ENCODE assay signal across 21 cellular contexts in genomic region chr6:140641412-140641811, GRCh38.
A peak's percentile ranks its signal among the peaks of the same experiment; 100 is the strongest.
DNase-seq lines count a peak whose midpoint lies in the region; ATAC-seq and TF ChIP-seq lines count a peak whose summit lies in the region.
"Had no signal": no experiment of that assay in that cellular context is flagged by ENCODE, and none has a peak within 500 bp of the region (broad histone marks: within the 10 kb centered on the region; RNA-seq: fewer than 3 reads in every experiment).

No MANE protein-coding gene starts in this region.

- no peak overlapping the region for H3K27ac Mint-ChIP-seq in stimulated activated naive B cell treated with anti-CD40 and anti-IgM and Interleukin-4, amounts not matched to agents 10 μg/mL and 1 μg/mL and 100 μg/mL, for 72 hours
- H3K27ac Mint-ChIP-seq: activated CD4-positive, alpha-beta T cell treated with anti-CD3 and anti-CD28 coated beads for 36 hours; CD8-positive, alpha-beta T cell; T-helper 1 cell treated with Interleukin-12 subunit alpha and Interleukin-12 subunit beta and Interleukin-4 antibody, amounts not matched to agents 30 μg/mL and 1 μg/mL, for 36 hours had no signal

- H3K9me3 Mint-ChIP-seq in stimulated activated naive B cell treated with anti-CD40 and anti-IgM and Interleukin-4, amounts not matched to agents 10 μg/mL and 1 μg/mL and 100 μg/mL, for 72 hours = peaks cover 13 to 21% of the 10 kb centered on the region in 2 donors

- H3K79me2 ChIP-seq in MM.1S (ENCODE audit: low read length) = no peaks in the 10 kb centered on the region

- no peaks in the 10 kb centered on the region for H3K27me3 Mint-ChIP-seq in stimulated activated naive B cell treated with anti-CD40 and anti-IgM and Interleukin-4, amounts not matched to agents 10 μg/mL and 1 μg/mL and 100 μg/mL, for 72 hours

- H3K27ac ChIP-seq in MM.1S (ENCODE audit: low read length) = no peak overlapping the region
- H3K27ac ChIP-seq: heart left ventricle, psoas muscle, tibial nerve had no signal

- TF ChIP-seq CTCF in MM.1S (IDR thresholded peaks at IDR 0.05; ENCODE audit: low read length) = no peak
- no peak for TF ChIP-seq CTCF in foreskin fibroblast (IDR thresholded peaks at IDR 0.05; ENCODE audit: low read depth, low read length)

- peaks cover 3 to 19% of the 10 kb centered on the region in 2 donors for H3K4me1 Mint-ChIP-seq in stimulated activated naive B cell treated with anti-CD40 and anti-IgM and Interleukin-4, amounts not matched to agents 10 μg/mL and 1 μg/mL and 100 μg/mL, for 72 hours
- H3K4me1 Mint-ChIP-seq: activated CD4-positive, alpha-beta T cell treated with anti-CD3 and anti-CD28 coated beads for 36 hours had no signal

- H3K27me3 ChIP-seq in MM.1S (replicated peaks; ENCODE audit: insufficient read depth, low read length) = no peaks in the 10 kb centered on the region
- H3K27me3 ChIP-seq: heart left ventricle, tibial nerve had no signal

- DNase-seq in SIG-M5 treated with dmso at 0.1 percent for 504 hours (lab: John Stamatoyannopoulos, UW; ENCODE audit: unreplicated experiment) (peak; percentile 4), SIG-M5 (lab: John Stamatoyannopoulos, UW) (no peak), germinal center (ENCODE audit: low spot score) (no peak), MM.1S (no peak), foreskin fibroblast (no peak)
- DNase-seq in stimulated activated naive B cell treated with anti-CD40 and anti-IgM and Interleukin-4, amounts not matched to agents 10 μg/mL and 1 μg/mL and 100 μg/mL, for 72 hours = no peak
- DNase-seq: 8988T; activated CD4-positive, alpha-beta T cell treated with anti-CD3 and anti-CD28 coated beads for 36 hours; activated T-cell treated with anti-CD3 and anti-CD28 coated beads, Interleukin-2, amount 50 U/mL, for 4 hours; CD8-positive, alpha-beta T cell; cerebellar nuclear complex; heart left ventricle; left cardiac atrium; NCI-H1092; NCI-H226; psoas muscle; stimulated activated CD4-positive, alpha-beta T cell treated with anti-CD3 and anti-CD28 coated beads, Interleukin-15, amount 100 ng/mL, for 24 hours had no signal

- no peak overlapping the region for H3K4me2 ChIP-seq in MM.1S (ENCODE audit: low read depth, low read length)

- ATAC-seq in HG02610 (IDR thresholded peaks at IDR 0.05; ENCODE audit: unreplicated experiment) = peak; percentile 79
- ATAC-seq in HG03432 (IDR thresholded peaks at IDR 0.05; ENCODE audit: unreplicated experiment) = peak; percentile 73
- peak; percentile 85 to 91 for ATAC-seq in stimulated activated naive B cell treated with anti-CD40 and anti-IgM and Interleukin-4, amounts not matched to agents 10 μg/mL and 1 μg/mL and 100 μg/mL, for 72 hours (replicated peaks)
- ATAC-seq: activated CD4-positive, alpha-beta T cell treated with anti-CD3 and anti-CD28 coated beads for 36 hours; activated T-cell treated with anti-CD3 and anti-CD28 coated beads, Interleukin-2, amount 50 U/mL, for 4 hours; CD8-positive, alpha-beta T cell; heart left ventricle; left cardiac atrium; psoas muscle had no signal

- no peaks in the 10 kb centered on the region for H3K9me3 ChIP-seq in MM.1S (replicated peaks; ENCODE audit: insufficient read depth, low read length)
- H3K9me3 ChIP-seq: tibial nerve had no signal

- H3K4me3 Mint-ChIP-seq in stimulated activated naive B cell treated with anti-CD40 and anti-IgM and Interleukin-4, amounts not matched to agents 10 μg/mL and 1 μg/mL and 100 μg/mL, for 72 hours = no peak overlapping the region
- H3K4me3 Mint-ChIP-seq: activated CD4-positive, alpha-beta T cell treated with anti-CD3 and anti-CD28 coated beads for 36 hours; activated T-cell treated with anti-CD3 and anti-CD28 coated beads, Interleukin-2, amount 50 U/mL, for 4 hours; CD8-positive, alpha-beta T cell; T-helper 1 cell treated with Interleukin-12 subunit alpha and Interleukin-12 subunit beta and Interleukin-4 antibody, amounts not matched to agents 30 μg/mL and 1 μg/mL, for 36 hours had no signal

- no peak overlapping the region for H2AFZ ChIP-seq in MM.1S (ENCODE audit: low read length)

- H4K20me1 ChIP-seq in MM.1S (ENCODE audit: insufficient read depth, low read length) = no peaks in the 10 kb centered on the region

- H3K4me3 ChIP-seq in MM.1S (ENCODE audit: low read length) (no peak overlapping the region), foreskin fibroblast (ENCODE audit: low read depth in 1 of 2, low read length in 2 of 2) (no peak overlapping the region)
- H3K4me3 ChIP-seq: heart left ventricle, psoas muscle, tibial nerve had no signal

- H3K9ac ChIP-seq in MM.1S (ENCODE audit: low read length) = no peak overlapping the region

- H3K36me3 Mint-ChIP-seq in stimulated activated naive B cell treated with anti-CD40 and anti-IgM and Interleukin-4, amounts not matched to agents 10 μg/mL and 1 μg/mL and 100 μg/mL, for 72 hours = peaks cover 2 to 6% of the 10 kb centered on the region in 2 donors
- H3K36me3 Mint-ChIP-seq: CD8-positive, alpha-beta T cell had no signal

- H3K4me1 ChIP-seq in MM.1S (ENCODE audit: low read length) = no peaks in the 10 kb centered on the region
- H3K4me1 ChIP-seq: heart left ventricle, psoas muscle, tibial nerve had no signal

- no peaks in the 10 kb centered on the region for H3K9me2 ChIP-seq in MM.1S (replicated peaks; ENCODE audit: insufficient read depth, low read length)

- H3F3A ChIP-seq in MM.1S (ENCODE audit: insufficient read depth, low read length) = no peaks in the 10 kb centered on the region

- H3K36me3 ChIP-seq in MM.1S (replicated peaks; ENCODE audit: insufficient read depth, low read length) = no peaks in the 10 kb centered on the region
- H3K36me3 ChIP-seq: heart left ventricle, tibial nerve had no signal
